4 cellular contexts compared by ENCODE assay signal in genomic region chr4:120329386-120329785, GRCh38.
TF ChIP-seq lines count a peak whose summit lies in the region.

No MANE protein-coding gene starts in this region.

TF ChIP-seq in HepG2, 621 proteins besides CTCF, POLR2A, EP300 and RAD21 (continues in another document):
- TF ChIP-seq ATF7 (IDR thresholded peaks at IDR 0.05) (peak; percentile 72), ATF7 (CRISPR knock-in tag; IDR thresholded peaks at IDR 0.05) (no peak), ZNF639 (CRISPR knock-in tag; conservative IDR thresholded peaks at IDR 0.05) (no peak), ZFP41 (CRISPR knock-in tag; IDR thresholded peaks at IDR 0.05; ENCODE audit: borderline replicate concordance) (no peak), DBP (CRISPR knock-in tag; IDR thresholded peaks at IDR 0.05; ENCODE audit: not compliant biosample characterization) (no peak), MYNN (CRISPR knock-in tag; IDR thresholded peaks at IDR 0.05; ENCODE audit: low read depth) (no peak), CEBPB (IDR thresholded peaks at IDR 0.05; ENCODE audit: borderline replicate concordance, low read depth, low read length) (peak; percentile 38; the same call in 1 of the 2 replicates), ONECUT2 (CRISPR knock-in tag; IDR thresholded peaks at IDR 0.05) (no peak), TCF12 (IDR thresholded peaks at IDR 0.05) (no peak), TCF12 (CRISPR knock-in tag; IDR thresholded peaks at IDR 0.05) (no peak), ZNF614 (CRISPR knock-in tag; IDR thresholded peaks at IDR 0.05; ENCODE audit: borderline replicate concordance) (no peak), GABPA (IDR thresholded peaks at IDR 0.05; ENCODE audit: low read depth, low read length) (no peak), GABPA (CRISPR knock-in tag; IDR thresholded peaks at IDR 0.05; ENCODE audit: low read depth) (no peak), KAT7 (CRISPR knock-in tag; IDR thresholded peaks at IDR 0.05; ENCODE audit: borderline replicate concordance) (no peak)
- TF ChIP-seq, protein P1, sequence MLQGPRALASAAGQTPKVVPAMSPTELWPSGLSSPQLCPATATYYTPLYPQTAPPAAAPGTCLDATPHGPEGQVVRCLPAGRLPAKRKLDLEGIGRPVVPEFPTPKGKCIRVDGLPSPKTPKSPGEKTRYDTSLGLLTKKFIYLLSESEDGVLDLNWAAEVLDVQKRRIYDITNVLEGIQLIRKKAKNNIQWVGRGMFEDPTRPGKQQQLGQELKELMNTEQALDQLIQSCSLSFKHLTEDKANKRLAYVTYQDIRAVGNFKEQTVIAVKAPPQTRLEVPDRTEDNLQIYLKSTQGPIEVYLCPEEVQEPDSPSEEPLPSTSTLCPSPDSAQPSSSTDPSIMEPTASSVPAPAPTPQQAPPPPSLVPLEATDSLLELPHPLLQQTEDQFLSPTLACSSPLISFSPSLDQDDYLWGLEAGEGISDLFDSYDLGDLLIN (CRISPR knock-in tag; IDR thresholded peaks at IDR 0.05; ENCODE audit: borderline replicate concordance), result no peak

TF ChIP-seq in IMR-90, 13 proteins besides CTCF, POLR2A, EP300 and RAD21:
- TF ChIP-seq RFX5 (IDR thresholded peaks at IDR 0.05; ENCODE audit: low read depth, low read length), result no peak
- TF ChIP-seq CEBPB (IDR thresholded peaks at IDR 0.05; ENCODE audit: low read depth, low read length), result peak; percentile 62
TF ChIP-seq in IMR-90: peak in this region for 1.

TF ChIP-seq in K562, 482 proteins besides CTCF, POLR2A, EP300 and RAD21:
- TF ChIP-seq ZNF584 (CRISPR knock-in tag; IDR thresholded peaks at IDR 0.05; ENCODE audit: low read depth), result no peak
- peak; percentile 43; the same call in 1 of the 2 replicates for TF ChIP-seq ATF3 (IDR thresholded peaks at IDR 0.05)
- TF ChIP-seq ATF3 (CRISPR knock-in tag; conservative IDR thresholded peaks at IDR 0.05), result no peak
- no peak for TF ChIP-seq CEBPG (CRISPR knock-in tag; IDR thresholded peaks at IDR 0.05)
- peak in 1 of 2 experiments; percentile 60; a peak in 1 of 4 replicates for TF ChIP-seq CEBPG (tag; conservative IDR thresholded peaks at IDR 0.05 in 1 of 2, IDR thresholded peaks at IDR 0.05 in 1 of 2)

TF ChIP-seq in H1, 55 proteins besides CTCF, POLR2A, EP300 and RAD21:
- TF ChIP-seq TAF1 (IDR thresholded peaks at IDR 0.05; ENCODE audit: low read depth, low read length), result no peak
- peak; percentile 15; the same call in 1 of the 2 replicates for TF ChIP-seq CEBPB (IDR thresholded peaks at IDR 0.05; ENCODE audit: low read depth, low read length)
